ENCODE assay signal across 19 cellular contexts in genomic region chr14:56207626-56208297, GRCh38.
A peak's percentile ranks its signal among the peaks of the same experiment; 100 is the strongest.
DNase-seq lines count a peak whose midpoint lies in the region; ATAC-seq and TF ChIP-seq lines count a peak whose summit lies in the region.
"Had no signal": no experiment of that assay in that cellular context is flagged by ENCODE, and none has a peak within 500 bp of the region (broad histone marks: within the 10 kb centered on the region; RNA-seq: fewer than 3 reads in every experiment).

No MANE protein-coding gene starts in this region.

- intact Hi-C loops in psoas muscle (cut with DNase I) = no loop called here
- intact Hi-C loops in activated T-helper 1 cell treated with anti-CD3 and anti-CD28 coated beads, Interleukin-12 subunit alpha, Interleukin-12 subunit beta, Interleukin-2, Interleukin-4 antibody, amounts not matched to agents 30 ng/mL and 10 ng/mL and 1 ng/mL, durations not matched to agents 14 hours and 24 hours and 36 hours (cut with micrococcal nuclease) = no loop called here

- DNase-seq in DMS53 (lab: John Stamatoyannopoulos, UW) (peak; percentile 84), M059J (ENCODE audit: low read depth) (peak; percentile 21), WTC11 (ENCODE audit: low spot score) (no peak), naive B cell (no peak), psoas muscle (no peak), H4 (ENCODE audit: low spot score) (no peak)
- DNase-seq in activated T-helper 1 cell treated with anti-CD3 and anti-CD28 coated beads, Interleukin-12 subunit alpha, Interleukin-12 subunit beta, Interleukin-2, Interleukin-4 antibody, amounts not matched to agents 30 ng/mL and 10 ng/mL and 1 ng/mL, durations not matched to agents 14 hours and 24 hours and 36 hours (ENCODE audit: low spot score) = no peak
- DNase-seq: amniotic stem cell; COR-L47; effector memory CD8-positive, alpha-beta T cell; left ventricle myocardium inferior; MV-4-11; NCI-H2227 treated with DMSO at 0.1 percent for 48 hours; SIG-M5; stimulated activated naive CD8-positive, alpha-beta T cell treated with anti-CD3 and anti-CD28 coated beads, Interleukin-15, amount 100 ng/mL, for 72 hours had no signal

- H3K27ac ChIP-seq in psoas muscle = no peak overlapping the region
- H3K27ac ChIP-seq: left ventricle myocardium inferior had no signal

- TF ChIP-seq CTCF in WTC11 (IDR thresholded peaks at IDR 0.05) (no peak), psoas muscle (IDR thresholded peaks at IDR 0.05) (no peak)

- 58 to 64% (median 61%) methylated on average over 3 of the region's 3 CpGs for WGBS in psoas muscle, 3 donors

- H3K27ac Mint-ChIP-seq in WTC11 (no peak overlapping the region), naive B cell (peak overlapping the region in 4 of 6 donors; percentile 4 to 71 (median 38))
- H3K27ac Mint-ChIP-seq in activated T-helper 1 cell treated with anti-CD3 and anti-CD28 coated beads, Interleukin-12 subunit alpha, Interleukin-12 subunit beta, Interleukin-2, Interleukin-4 antibody, amounts not matched to agents 30 ng/mL and 10 ng/mL and 1 ng/mL, durations not matched to agents 14 hours and 24 hours and 36 hours = no peak overlapping the region
- H3K27ac Mint-ChIP-seq: activated T-helper 17 cell treated with anti-CD3 and anti-CD28 coated beads, Interleukin-2, amount 50 U/mL, for 72 hours; effector memory CD8-positive, alpha-beta T cell; natural killer cell treated with Interleukin-12 subunit alpha and Interleukin-12 subunit beta and Interleukin-15 and Interleukin-18, amount 100 ng/mL, for 72 hours; stimulated activated naive CD8-positive, alpha-beta T cell treated with anti-CD3 and anti-CD28 coated beads, Interleukin-15, amount 100 ng/mL, for 72 hours had no signal

- CTCF ChIA-PET in WTC11 (lab: Charles Lee) = no interaction called here

- ATAC-seq in WTC11 (peak; percentile 57), naive B cell (ENCODE audit: low read depth in 2 of 2) (no peak), psoas muscle (no peak), GM21786 (IDR thresholded peaks at IDR 0.05; ENCODE audit: unreplicated experiment) (no peak)
- ATAC-seq: activated CD4-positive, CD25-positive, alpha-beta regulatory T cell treated with anti-CD3 and anti-CD28 coated beads, Interleukin-2, amount 50 U/mL, for 24 hours; activated T-helper 17 cell treated with anti-CD3 and anti-CD28 coated beads, Interleukin-2, amount 50 U/mL, for 72 hours; effector memory CD8-positive, alpha-beta T cell; natural killer cell treated with Interleukin-12 subunit alpha and Interleukin-12 subunit beta and Interleukin-15 and Interleukin-18, amount 100 ng/mL, for 72 hours; stimulated activated naive CD8-positive, alpha-beta T cell treated with anti-CD3 and anti-CD28 coated beads, Interleukin-15, amount 100 ng/mL, for 72 hours had no signal

- H3K9me3 ChIP-seq in psoas muscle = no peaks in the 10 kb centered on the region
- H3K9me3 ChIP-seq: left ventricle myocardium inferior had no signal

- no peaks in the 10 kb centered on the region for H3K36me3 ChIP-seq in psoas muscle (ENCODE audit: insufficient read depth in 1 of 2, low read depth in 1 of 2)
- H3K36me3 ChIP-seq: left ventricle myocardium inferior had no signal

- no peaks in the 10 kb centered on the region for H3K27me3 Mint-ChIP-seq in WTC11 (ENCODE audit: low read depth)
- no peaks in the 10 kb centered on the region for H3K27me3 Mint-ChIP-seq in naive B cell
- H3K27me3 Mint-ChIP-seq in activated T-helper 1 cell treated with anti-CD3 and anti-CD28 coated beads, Interleukin-12 subunit alpha, Interleukin-12 subunit beta, Interleukin-2, Interleukin-4 antibody, amounts not matched to agents 30 ng/mL and 10 ng/mL and 1 ng/mL, durations not matched to agents 14 hours and 24 hours and 36 hours (ENCODE audit: insufficient read depth) = no peaks in the 10 kb centered on the region
- H3K27me3 Mint-ChIP-seq: activated T-helper 17 cell treated with anti-CD3 and anti-CD28 coated beads, Interleukin-2, amount 50 U/mL, for 72 hours; effector memory CD8-positive, alpha-beta T cell; stimulated activated naive CD8-positive, alpha-beta T cell treated with anti-CD3 and anti-CD28 coated beads, Interleukin-15, amount 100 ng/mL, for 72 hours had no signal

- H3K4me1 ChIP-seq in psoas muscle = no peaks in the 10 kb centered on the region

- no peak overlapping the region for H3K4me3 Mint-ChIP-seq in WTC11
- H3K4me3 Mint-ChIP-seq in naive B cell = peak overlapping the region in 2 of 8 donors; percentile 36 to 42
- H3K4me3 Mint-ChIP-seq in activated T-helper 1 cell treated with anti-CD3 and anti-CD28 coated beads, Interleukin-12 subunit alpha, Interleukin-12 subunit beta, Interleukin-2, Interleukin-4 antibody, amounts not matched to agents 30 ng/mL and 10 ng/mL and 1 ng/mL, durations not matched to agents 14 hours and 24 hours and 36 hours = no peak overlapping the region
- H3K4me3 Mint-ChIP-seq: activated T-helper 17 cell treated with anti-CD3 and anti-CD28 coated beads, Interleukin-2, amount 50 U/mL, for 72 hours; effector memory CD8-positive, alpha-beta T cell; natural killer cell treated with Interleukin-12 subunit alpha and Interleukin-12 subunit beta and Interleukin-15 and Interleukin-18, amount 100 ng/mL, for 72 hours; stimulated activated naive CD8-positive, alpha-beta T cell treated with anti-CD3 and anti-CD28 coated beads, Interleukin-15, amount 100 ng/mL, for 72 hours had no signal

- no peaks in the 10 kb centered on the region for H3K27me3 ChIP-seq in psoas muscle (ENCODE audit: insufficient read depth in 3 of 3, low read length in 2 of 3)

- POLR2A ChIA-PET in WTC11 (lab: Charles Lee) = no interaction called here

- H3K36me3 Mint-ChIP-seq in WTC11 = no peaks in the 10 kb centered on the region
- no peaks in the 10 kb centered on the region for H3K36me3 Mint-ChIP-seq in naive B cell
- H3K36me3 Mint-ChIP-seq in activated T-helper 1 cell treated with anti-CD3 and anti-CD28 coated beads, Interleukin-12 subunit alpha, Interleukin-12 subunit beta, Interleukin-2, Interleukin-4 antibody, amounts not matched to agents 30 ng/mL and 10 ng/mL and 1 ng/mL, durations not matched to agents 14 hours and 24 hours and 36 hours (ENCODE audit: low read depth) = no peaks in the 10 kb centered on the region
- H3K36me3 Mint-ChIP-seq: natural killer cell treated with Interleukin-12 subunit alpha and Interleukin-12 subunit beta and Interleukin-15 and Interleukin-18, amount 100 ng/mL, for 72 hours had no signal

- H3K9me3 Mint-ChIP-seq in WTC11 (no peaks in the 10 kb centered on the region), naive B cell (peaks cover 0 to 2% (median 0%) of the 10 kb centered on the region in 7 donors)
- no peaks in the 10 kb centered on the region for H3K9me3 Mint-ChIP-seq in activated T-helper 1 cell treated with anti-CD3 and anti-CD28 coated beads, Interleukin-12 subunit alpha, Interleukin-12 subunit beta, Interleukin-2, Interleukin-4 antibody, amounts not matched to agents 30 ng/mL and 10 ng/mL and 1 ng/mL, durations not matched to agents 14 hours and 24 hours and 36 hours
- H3K9me3 Mint-ChIP-seq: activated T-helper 17 cell treated with anti-CD3 and anti-CD28 coated beads, Interleukin-2, amount 50 U/mL, for 72 hours; effector memory CD8-positive, alpha-beta T cell; natural killer cell treated with Interleukin-12 subunit alpha and Interleukin-12 subunit beta and Interleukin-15 and Interleukin-18, amount 100 ng/mL, for 72 hours; stimulated activated naive CD8-positive, alpha-beta T cell treated with anti-CD3 and anti-CD28 coated beads, Interleukin-15, amount 100 ng/mL, for 72 hours had no signal

- H3K4me1 Mint-ChIP-seq in WTC11 (peaks cover 8% of the 10 kb centered on the region), naive B cell (peaks cover 9 to 27% (median 13%) of the 10 kb centered on the region in 3 donors)
- H3K4me1 Mint-ChIP-seq in activated T-helper 1 cell treated with anti-CD3 and anti-CD28 coated beads, Interleukin-12 subunit alpha, Interleukin-12 subunit beta, Interleukin-2, Interleukin-4 antibody, amounts not matched to agents 30 ng/mL and 10 ng/mL and 1 ng/mL, durations not matched to agents 14 hours and 24 hours and 36 hours (ENCODE audit: low read depth) = no peaks in the 10 kb centered on the region
- H3K4me1 Mint-ChIP-seq: activated T-helper 17 cell treated with anti-CD3 and anti-CD28 coated beads, Interleukin-2, amount 50 U/mL, for 72 hours; stimulated activated naive CD8-positive, alpha-beta T cell treated with anti-CD3 and anti-CD28 coated beads, Interleukin-15, amount 100 ng/mL, for 72 hours had no signal

- no peak overlapping the region for H3K4me3 ChIP-seq in psoas muscle
- H3K4me3 ChIP-seq: left ventricle myocardium inferior had no signal

TF ChIP-seq in WTC11, 78 proteins besides CTCF, POLR2A, EP300 and RAD21 (continues in another document):
- TF ChIP-seq ZNF423 (CRISPR knock-in tag; IDR thresholded peaks at IDR 0.05) (no peak), ZNF416 (CRISPR knock-in tag; IDR thresholded peaks at IDR 0.05) (no peak), MLX (CRISPR knock-in tag; IDR thresholded peaks at IDR 0.05) (no peak), MAX (CRISPR knock-in tag; IDR thresholded peaks at IDR 0.05) (no peak), FOXK1 (CRISPR knock-in tag; IDR thresholded peaks at IDR 0.05) (no peak), ZNF263 (CRISPR knock-in tag; IDR thresholded peaks at IDR 0.05; ENCODE audit: low read depth) (no peak), TEAD4 (CRISPR knock-in tag; IDR thresholded peaks at IDR 0.05) (no peak), HMGA2 (CRISPR knock-in tag; IDR thresholded peaks at IDR 0.05) (no peak), MYBL2 (CRISPR knock-in tag; IDR thresholded peaks at IDR 0.05) (no peak)

Comparison
In these comparisons a context has a peak if more than half of its experiments do, and no peak if none do; other contexts are left out.
1. DNase-seq: peak in DMS53 (single experiment) and M059J (single experiment); none in WTC11 (single experiment), naive B cell (single experiment), psoas muscle (0 of 2), H4 (single experiment) and activated T-helper 1 cell treated with anti-CD3 and anti-CD28 coated beads, Interleukin-12 subunit alpha, Interleukin-12 subunit beta, Interleukin-2, Interleukin-4 antibody, amounts not matched to agents 30 ng/mL and 10 ng/mL and 1 ng/mL, durations not matched to agents 14 hours and 24 hours and 36 hours (single experiment).
2. H3K27ac Mint-ChIP-seq: peak in naive B cell (4 of 6); none in WTC11 (single experiment) and activated T-helper 1 cell treated with anti-CD3 and anti-CD28 coated beads, Interleukin-12 subunit alpha, Interleukin-12 subunit beta, Interleukin-2, Interleukin-4 antibody, amounts not matched to agents 30 ng/mL and 10 ng/mL and 1 ng/mL, durations not matched to agents 14 hours and 24 hours and 36 hours (single experiment).